15 cellular contexts compared by ENCODE assay signal in the genomic region with DNA sequence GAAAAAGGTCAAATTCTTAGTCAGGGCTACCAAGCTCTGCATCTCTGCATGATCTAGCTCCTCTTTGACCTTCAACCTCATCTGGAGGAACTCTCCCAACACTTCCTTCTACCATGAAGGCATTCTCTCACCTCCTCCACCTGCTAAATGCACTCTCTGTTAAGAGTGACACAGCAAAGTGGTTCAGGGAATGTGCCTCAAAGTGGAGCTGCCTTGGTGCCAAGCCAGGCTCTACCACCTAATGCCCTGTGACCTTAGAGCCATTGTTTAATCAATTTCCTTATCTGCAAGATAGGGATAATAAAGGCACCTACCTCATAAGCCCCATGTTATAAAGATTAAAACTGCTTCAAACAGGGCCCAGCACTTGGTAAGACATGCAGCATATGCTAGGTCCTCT.
"Had no signal": no experiment of that assay in that cellular context is flagged by ENCODE, and none has a peak within 500 bp of the region (broad histone marks: within the 10 kb centered on the region; RNA-seq: fewer than 3 reads in every experiment).

No MANE protein-coding gene starts in this region.

- H3K4me1 ChIP-seq: left ventricle myocardium inferior, lower lobe of right lung, tibial artery had no signal

- H3K9me3 ChIP-seq: heart left ventricle, left ventricle myocardium inferior, lower lobe of right lung, tibial artery had no signal

- H3K27me3 ChIP-seq: heart left ventricle, tibial artery had no signal

- DNase-seq: cerebellar nuclear complex; effector CD8-positive, alpha-beta T cell; heart left ventricle; left ventricle myocardium inferior; lower lobe of right lung; midbrain; naive thymus-derived CD4-positive, alpha-beta T cell; nephron progenitor cell; posterior cingulate gyrus; stimulated activated naive CD4-positive, alpha-beta T cell; tibial artery had no signal

- FAIRE-seq: frontal cortex, keratinocyte had no signal

- H3K27ac ChIP-seq: coronary artery, heart left ventricle, left ventricle myocardium inferior, lower lobe of right lung, tibial artery had no signal

- H3K36me3 ChIP-seq: heart left ventricle, left ventricle myocardium inferior, lower lobe of right lung, tibial artery had no signal

- ATAC-seq: heart left ventricle; lower lobe of right lung; naive thymus-derived CD4-positive, alpha-beta T cell; sciatic nerve had no signal

- H3K4me3 ChIP-seq: coronary artery, heart left ventricle, left ventricle myocardium inferior, lower lobe of right lung, tibial artery had no signal
